ENCODE assay signal across 16 cellular contexts in genomic region chr3:129820587-129820986, GRCh38.
"Had no signal": no experiment of that assay in that cellular context is flagged by ENCODE, and none has a peak within 500 bp of the region (broad histone marks: within the 10 kb centered on the region; RNA-seq: fewer than 3 reads in every experiment).

No MANE protein-coding gene starts in this region.

- DNase-seq: activated CD4-positive, alpha-beta T cell treated with anti-CD3 and anti-CD28 coated beads, Interleukin-2, amount 50 U/mL, for 1 hour; activated CD4-positive, CD25-positive, alpha-beta regulatory T cell; body of pancreas; effector memory CD8-positive, alpha-beta T cell; glutamatergic neuron; left cardiac atrium; naive thymus-derived CD4-positive, alpha-beta T cell; stimulated activated CD4-positive, alpha-beta T cell treated with anti-CD3 and anti-CD28 coated beads, Interleukin-2, amount 100 ng/mL, for 24 hours; stimulated activated naive CD4-positive, alpha-beta T cell; T-cell had no signal

- H3K27ac ChIP-seq: body of pancreas, suprapubic skin had no signal

- H3K4me3 ChIP-seq: body of pancreas, suprapubic skin had no signal

- H3K27me3 Mint-ChIP-seq: activated naive CD4-positive, alpha-beta T cell treated with anti-CD3 and anti-CD28 coated beads, Interleukin-2, amount 50 U/mL, for 24 hours; central memory CD8-positive, alpha-beta T cell; effector memory CD8-positive, alpha-beta T cell; naive thymus-derived CD4-positive, alpha-beta T cell; T-cell; type B pancreatic cell had no signal

- H3K4me3 Mint-ChIP-seq: activated naive CD4-positive, alpha-beta T cell treated with anti-CD3 and anti-CD28 coated beads, Interleukin-2, amount 50 U/mL, for 24 hours; central memory CD8-positive, alpha-beta T cell; effector memory CD8-positive, alpha-beta T cell; naive thymus-derived CD4-positive, alpha-beta T cell; T-cell; type B pancreatic cell had no signal

- H3K27me3 ChIP-seq: body of pancreas, neutrophil, suprapubic skin had no signal

- H3K36me3 ChIP-seq: suprapubic skin had no signal

- H3K9me3 Mint-ChIP-seq: activated T-helper 2 cell treated with anti-CD3 and anti-CD28 coated beads, Interferon-gamma antibody, Interleukin-2, Interleukin-4, amounts not matched to agents 10 μg/mL and 5 μg/mL and 100 μg/mL, durations not matched to agents 14 hours and 24 hours and 36 hours; central memory CD8-positive, alpha-beta T cell; effector memory CD8-positive, alpha-beta T cell; type B pancreatic cell had no signal

- H3K9me3 ChIP-seq: body of pancreas, neutrophil, suprapubic skin had no signal

- H3K27ac Mint-ChIP-seq: activated naive CD4-positive, alpha-beta T cell treated with anti-CD3 and anti-CD28 coated beads, Interleukin-2, amount 50 U/mL, for 24 hours; activated T-helper 2 cell treated with anti-CD3 and anti-CD28 coated beads, Interferon-gamma antibody, Interleukin-2, Interleukin-4, amounts not matched to agents 10 μg/mL and 5 μg/mL and 100 μg/mL, durations not matched to agents 14 hours and 24 hours and 36 hours; naive thymus-derived CD4-positive, alpha-beta T cell; T-cell; type B pancreatic cell had no signal

- ATAC-seq: body of pancreas; effector memory CD8-positive, alpha-beta T cell; left cardiac atrium; naive thymus-derived CD4-positive, alpha-beta T cell; T-cell had no signal

- H3K4me1 ChIP-seq: body of pancreas had no signal
